Comparison of ENCODE assay signal across 12 cellular contexts in genomic region chr10:28661035-28661434, GRCh38. TPM values are rescaled to one million over a fixed set of nuclear protein-coding genes. Genes with fewer than 3 reads are reported as not detected.
DNase-seq lines count a peak whose midpoint lies in the region; ATAC-seq and TF ChIP-seq lines count a peak whose summit lies in the region.
"Had no signal": no experiment of that assay in that cellular context is flagged by ENCODE, and none has a peak within 500 bp of the region (broad histone marks: within the 10 kb centered on the region; RNA-seq: fewer than 3 reads in every experiment).

No MANE protein-coding gene starts in this region.

- H3K4me3 Mint-ChIP-seq in natural killer cell treated with Interleukin-12 subunit alpha and Interleukin-12 subunit beta and Interleukin-15 and Interleukin-18, amount 100 ng/mL, for 72 hours: no peak overlapping the region

- H3K9me3 Mint-ChIP-seq in natural killer cell treated with Interleukin-12 subunit alpha and Interleukin-12 subunit beta and Interleukin-15 and Interleukin-18, amount 100 ng/mL, for 72 hours: no peaks in the 10 kb centered on the region

- H3K36me3 ChIP-seq in brain microvascular endothelial cell (replicated peaks): no peaks in the 10 kb centered on the region
- H3K36me3 ChIP-seq: HAP-1 had no signal

- H3K4me1 Mint-ChIP-seq in natural killer cell treated with Interleukin-12 subunit alpha and Interleukin-12 subunit beta and Interleukin-15 and Interleukin-18, amount 100 ng/mL, for 72 hours (ENCODE audit: low read depth in 2 of 2): peaks cover 0 to 4% of the 10 kb centered on the region in 2 donors

- no peak overlapping the region for H3K27ac ChIP-seq in brain microvascular endothelial cell

- no peak for ATAC-seq in natural killer cell treated with Interleukin-12 subunit alpha and Interleukin-12 subunit beta and Interleukin-15 and Interleukin-18, amount 100 ng/mL, for 72 hours
- no peak for ATAC-seq in GM21717 (IDR thresholded peaks at IDR 0.05; ENCODE audit: unreplicated experiment)

- DNase-seq in AG10803 (ENCODE audit: low read depth): peak; percentile 88
- DNase-seq in M059J (ENCODE audit: low read depth): peak; percentile 65
- DNase-seq in brain microvascular endothelial cell: peak; percentile 88
- DNase-seq in kidney glomerular epithelial cell (lab: John Stamatoyannopoulos, UW): peak; percentile 28
- no peak for DNase-seq in mesenteric fat pad (ENCODE audit: low spot score)
- no peak for DNase-seq in natural killer cell treated with Interleukin-12 subunit alpha and Interleukin-12 subunit beta and Interleukin-15 and Interleukin-18, amount 100 ng/mL, for 72 hours (ENCODE audit: low spot score)
- DNase-seq in HT-29 (ENCODE audit: low spot score): no peak
- DNase-seq: activated CD8-positive, alpha-beta memory T cell treated with anti-CD3 and anti-CD28 coated beads, Interleukin-2, amount 50 U/mL, for 48 hours; amygdala; Karpas-422 had no signal

- no peaks in the 10 kb centered on the region for H3K27me3 ChIP-seq in brain microvascular endothelial cell (replicated peaks)

- no peaks in the 10 kb centered on the region for H3K36me3 Mint-ChIP-seq in natural killer cell treated with Interleukin-12 subunit alpha and Interleukin-12 subunit beta and Interleukin-15 and Interleukin-18, amount 100 ng/mL, for 72 hours

- in situ Hi-C loops in brain microvascular endothelial cell (cut with HindIII; ENCODE audit: low pct_ligation_motif_present, low sequenced_read_pairs): no loop called here

- TF ChIP-seq CTCF in AG10803 (conservative IDR thresholded peaks at IDR 0.05; ENCODE audit: low read length) (no peak), brain microvascular endothelial cell (IDR thresholded peaks at IDR 0.05; ENCODE audit: low read depth, low read length, missing control alignments) (no peak)

- H3K4me3 ChIP-seq in AG10803 (ENCODE audit: low read length) (no peak overlapping the region), brain microvascular endothelial cell (ENCODE audit: low read depth, low read length) (no peak overlapping the region)
- H3K4me3 ChIP-seq: HAP-1 had no signal

- H3K27me3 Mint-ChIP-seq in natural killer cell treated with Interleukin-12 subunit alpha and Interleukin-12 subunit beta and Interleukin-15 and Interleukin-18, amount 100 ng/mL, for 72 hours: peaks cover 11 to 22% of the 10 kb centered on the region in 2 donors

- H3K27ac Mint-ChIP-seq in natural killer cell treated with Interleukin-12 subunit alpha and Interleukin-12 subunit beta and Interleukin-15 and Interleukin-18, amount 100 ng/mL, for 72 hours: no peak overlapping the region

RNA-seq across cellular contexts. Expression of gene BAMBI, which starts 16.3 kb away (rescaled TPM):
- total RNA-seq in M059J (2014; rRNA removed; shearing (Covaris generic)): 23.1 and 23.7 TPM in 2 replicates
- 14.3 TPM for total RNA-seq in mesenteric fat pad
- total RNA-seq in natural killer cell treated with Interleukin-12 subunit alpha and Interleukin-12 subunit beta and Interleukin-15 and Interleukin-18, amount 100 ng/mL, for 72 hours: under 1 TPM in 1 of 2 donors, not detected in 1; 0.14 TPM
- 0.68 and 1.4 TPM in 2 replicates for total RNA-seq in HT-29 (2014; rRNA removed; shearing (Covaris generic))

Comparison
In these comparisons a context has a peak if more than half of its experiments do, and no peak if none do; other contexts are left out.
1. DNase-seq: peak in AG10803 (single experiment), M059J (single experiment), brain microvascular endothelial cell (single experiment) and kidney glomerular epithelial cell (single experiment); none in mesenteric fat pad (single experiment), natural killer cell treated with Interleukin-12 subunit alpha and Interleukin-12 subunit beta and Interleukin-15 and Interleukin-18, amount 100 ng/mL, for 72 hours (single experiment) and HT-29 (single experiment).